19 cellular contexts compared by ENCODE assay signal in genomic region chr9:116792271-116792670, GRCh38.
DNase-seq lines count a peak whose midpoint lies in the region; ATAC-seq lines count a peak whose summit lies in the region.
"Had no signal": no experiment of that assay in that cellular context is flagged by ENCODE, and none has a peak within 500 bp of the region (broad histone marks: within the 10 kb centered on the region; RNA-seq: fewer than 3 reads in every experiment).

No MANE protein-coding gene starts in this region.

- no peak overlapping the region for H3K9ac ChIP-seq in mesendoderm (ENCODE audit: low read length)
- H3K9ac ChIP-seq: GM23248 had no signal

- no peak overlapping the region for H3K4me3 ChIP-seq in mesendoderm (ENCODE audit: low read length)
- H3K4me3 ChIP-seq: GM12878, GM23248, HAP-1, SK-N-MC had no signal

- H4K5ac ChIP-seq in mesendoderm (ENCODE audit: low read length), result no peak overlapping the region

- no peaks in the 10 kb centered on the region for H3K4me1 ChIP-seq in mesendoderm (ENCODE audit: control insufficient read depth, low read depth, low read length)
- H3K4me1 ChIP-seq: HAP-1 had no signal

- H3K4me2 ChIP-seq in mesendoderm (ENCODE audit: low read length), result no peak overlapping the region

- H3K18ac ChIP-seq in mesendoderm (ENCODE audit: low read length), result no peak overlapping the region

- H2AK5ac ChIP-seq in mesendoderm (ENCODE audit: low read length), result no peak overlapping the region

- H2BK120ac ChIP-seq in mesendoderm (ENCODE audit: low read depth, low read length), result no peak overlapping the region

- H3K79me1 ChIP-seq in mesendoderm (ENCODE audit: low read length), result no peaks in the 10 kb centered on the region

- H3K23ac ChIP-seq in mesendoderm (ENCODE audit: low read length), result no peak overlapping the region

- no peaks in the 10 kb centered on the region for H3K79me2 ChIP-seq in mesendoderm (ENCODE audit: control insufficient read depth, insufficient read depth, low read length)

- no peak overlapping the region for H3K56ac ChIP-seq in mesendoderm (ENCODE audit: low read length)

- no peak overlapping the region for H2BK5ac ChIP-seq in mesendoderm (ENCODE audit: low read length)

- H2BK15ac ChIP-seq in mesendoderm (replicated peaks; ENCODE audit: low read depth), result no peak overlapping the region

- WGBS in mesendoderm (ENCODE audit: extremely low coverage, insufficient coverage, low lambda C conversion rate), result no CpG with 5 or more reads among the region's 6 CpGs

- H3K4ac ChIP-seq in mesendoderm (ENCODE audit: low read depth, low read length), result no peak overlapping the region

- DNase-seq in DMS79 treated with DMSO at 0.1 percent for 48 hours (lab: John Stamatoyannopoulos, UW) (peak; percentile 21), DMS79 (lab: John Stamatoyannopoulos, UW) (no peak), NCI-H2227 (lab: John Stamatoyannopoulos, UW; ENCODE audit: unreplicated experiment) (peak; percentile 73), NCI-H82 treated with DMSO at 0.1 percent for 48 hours (lab: John Stamatoyannopoulos, UW; ENCODE audit: unreplicated experiment) (peak; percentile 98), mesendoderm (peak; percentile 19), HuH-7.5 (ENCODE audit: low spot score) (no peak)
- DNase-seq in activated T-cell treated with anti-CD3 and anti-CD28 coated beads, Interleukin-2, amount 50 U/mL, for 48 hours, result no peak
- DNase-seq: 8988T; EL; GM23248; KBM-7; NCI-H187 treated with DMSO at 0.1 percent for 48 hours; NK-92 treated with Interleukin-12 subunit alpha and Interleukin-12 subunit beta, amount 100 ng/mL, for 24 hours; T-cell had no signal

- H3K36me3 ChIP-seq in mesendoderm (ENCODE audit: control insufficient read depth, insufficient read depth, low read length), result no peaks in the 10 kb centered on the region
- H3K36me3 ChIP-seq: HAP-1 had no signal

- H4K8ac ChIP-seq in mesendoderm (ENCODE audit: low read depth, low read length), result no peak overlapping the region

- no peak for ATAC-seq in HG02571 (IDR thresholded peaks at IDR 0.05; ENCODE audit: unreplicated experiment)
- ATAC-seq: GM12878, Right ventricle myocardium inferior, T-cell had no signal

- H3K27me3 ChIP-seq in mesendoderm (ENCODE audit: insufficient read depth, low read length, poor library complexity), result no peaks in the 10 kb centered on the region

- H3K27ac ChIP-seq in mesendoderm (ENCODE audit: low read depth, low read length), result no peak overlapping the region
- H3K27ac ChIP-seq: GM23248, SK-N-MC had no signal

Comparison
In these comparisons a context has a peak if more than half of its experiments do, and no peak if none do; other contexts are left out.
1. DNase-seq: peak in DMS79 treated with DMSO at 0.1 percent for 48 hours (single experiment), NCI-H2227 (single experiment), NCI-H82 treated with DMSO at 0.1 percent for 48 hours (single experiment) and mesendoderm (single experiment); none in DMS79 (single experiment), activated T-cell treated with anti-CD3 and anti-CD28 coated beads, Interleukin-2, amount 50 U/mL, for 48 hours (0 of 2) and HuH-7.5 (single experiment).